1 cellular context compared by ENCODE assay signal in the genomic region with DNA sequence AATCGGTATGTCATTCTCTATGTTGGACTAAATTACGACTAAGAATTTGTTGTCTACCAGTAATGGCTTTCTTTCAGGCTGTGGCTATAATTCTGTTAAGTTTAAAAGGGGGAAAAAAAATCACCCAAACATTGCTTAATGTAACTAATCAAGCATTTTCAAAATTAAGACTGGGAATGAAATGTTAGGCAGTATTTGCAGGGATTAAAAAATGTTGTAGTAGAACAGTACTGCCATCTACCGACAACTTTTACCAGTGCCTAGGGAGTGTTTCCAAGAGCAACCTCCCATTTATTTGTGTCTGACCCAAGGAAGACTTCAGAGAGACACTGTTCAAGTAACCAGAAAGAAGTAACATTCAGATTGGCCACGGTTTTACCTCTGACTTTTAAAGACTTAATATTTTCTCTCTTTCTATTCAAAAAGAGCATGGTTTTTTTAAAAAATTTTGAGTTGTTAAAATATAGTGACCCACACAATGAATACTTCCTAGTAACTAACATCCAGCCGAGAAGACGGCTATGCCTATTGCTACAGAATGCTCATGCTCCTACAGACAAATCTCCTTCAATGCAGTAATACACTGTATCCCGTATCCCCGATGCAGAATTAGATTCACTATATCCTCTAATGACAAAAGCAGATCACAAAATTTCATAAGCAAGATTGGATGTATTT.
TF ChIP-seq lines count a peak whose summit lies in the region.

No MANE protein-coding gene starts in this region.

TF ChIP-seq in WTC11, 78 proteins besides CTCF, POLR2A, EP300 and RAD21 (continued from another document):
- TF ChIP-seq, protein P1, sequence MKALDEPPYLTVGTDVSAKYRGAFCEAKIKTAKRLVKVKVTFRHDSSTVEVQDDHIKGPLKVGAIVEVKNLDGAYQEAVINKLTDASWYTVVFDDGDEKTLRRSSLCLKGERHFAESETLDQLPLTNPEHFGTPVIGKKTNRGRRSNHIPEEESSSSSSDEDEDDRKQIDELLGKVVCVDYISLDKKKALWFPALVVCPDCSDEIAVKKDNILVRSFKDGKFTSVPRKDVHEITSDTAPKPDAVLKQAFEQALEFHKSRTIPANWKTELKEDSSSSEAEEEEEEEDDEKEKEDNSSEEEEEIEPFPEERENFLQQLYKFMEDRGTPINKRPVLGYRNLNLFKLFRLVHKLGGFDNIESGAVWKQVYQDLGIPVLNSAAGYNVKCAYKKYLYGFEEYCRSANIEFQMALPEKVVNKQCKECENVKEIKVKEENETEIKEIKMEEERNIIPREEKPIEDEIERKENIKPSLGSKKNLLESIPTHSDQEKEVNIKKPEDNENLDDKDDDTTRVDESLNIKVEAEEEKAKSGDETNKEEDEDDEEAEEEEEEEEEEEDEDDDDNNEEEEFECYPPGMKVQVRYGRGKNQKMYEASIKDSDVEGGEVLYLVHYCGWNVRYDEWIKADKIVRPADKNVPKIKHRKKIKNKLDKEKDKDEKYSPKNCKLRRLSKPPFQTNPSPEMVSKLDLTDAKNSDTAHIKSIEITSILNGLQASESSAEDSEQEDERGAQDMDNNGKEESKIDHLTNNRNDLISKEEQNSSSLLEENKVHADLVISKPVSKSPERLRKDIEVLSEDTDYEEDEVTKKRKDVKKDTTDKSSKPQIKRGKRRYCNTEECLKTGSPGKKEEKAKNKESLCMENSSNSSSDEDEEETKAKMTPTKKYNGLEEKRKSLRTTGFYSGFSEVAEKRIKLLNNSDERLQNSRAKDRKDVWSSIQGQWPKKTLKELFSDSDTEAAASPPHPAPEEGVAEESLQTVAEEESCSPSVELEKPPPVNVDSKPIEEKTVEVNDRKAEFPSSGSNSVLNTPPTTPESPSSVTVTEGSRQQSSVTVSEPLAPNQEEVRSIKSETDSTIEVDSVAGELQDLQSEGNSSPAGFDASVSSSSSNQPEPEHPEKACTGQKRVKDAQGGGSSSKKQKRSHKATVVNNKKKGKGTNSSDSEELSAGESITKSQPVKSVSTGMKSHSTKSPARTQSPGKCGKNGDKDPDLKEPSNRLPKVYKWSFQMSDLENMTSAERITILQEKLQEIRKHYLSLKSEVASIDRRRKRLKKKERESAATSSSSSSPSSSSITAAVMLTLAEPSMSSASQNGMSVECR (CRISPR knock-in tag; IDR thresholded peaks at IDR 0.05; ENCODE audit: borderline replicate concordance) = no peak
- no peak for TF ChIP-seq IRF2 (CRISPR knock-in tag; IDR thresholded peaks at IDR 0.05; ENCODE audit: borderline replicate concordance, low read depth)
